ENCODE assay signal across 8 cellular contexts in genomic region chr5:180806351-180807011, GRCh38. TPM values are rescaled to one million over a fixed set of nuclear protein-coding genes. Genes with fewer than 3 reads are reported as not detected.
DNase-seq lines count a peak whose midpoint lies in the region; ATAC-seq, FAIRE-seq and TF ChIP-seq lines count a peak whose summit lies in the region.

No MANE protein-coding gene starts in this region.

- TF ChIP-seq POLR2A in H1 (IDR thresholded peaks at IDR 0.05; ENCODE audit: control extremely low read depth in 1 of 2, low read depth in 2 of 2, low read length in 2 of 2) = no peak

- no peak overlapping the region for H2AFZ ChIP-seq in H1 (ENCODE audit: low read length)

- H3K14ac ChIP-seq in H1 (ENCODE audit: insufficient read length) = no peak overlapping the region

- H3K9me3 ChIP-seq in RWPE2 (ENCODE audit: severe bottlenecking) = no peaks in the 10 kb centered on the region
- H3K9me3 ChIP-seq in H1 (ENCODE audit: insufficient read depth in 2 of 2, low read depth in 1 of 2, low read length in 1 of 2) = no peaks in the 10 kb centered on the region

- H3K56ac ChIP-seq in H1 (replicated peaks; ENCODE audit: insufficient read length, low read depth, low read length) = no peak overlapping the region

- intact Hi-C loops in posterior vena cava (cut with DNase I) = no loop called here

- H3K27ac ChIP-seq in RWPE2 (ENCODE audit: poor library complexity, severe bottlenecking) = peak overlapping the region; percentile 82
- H3K27ac ChIP-seq in H1 (ENCODE audit: low read depth, low read length) = no peak overlapping the region

- no peak overlapping the region for H2BK12ac ChIP-seq in H1 (ENCODE audit: low read depth, low read length)

- no peak overlapping the region for H3K4me3 ChIP-seq in RWPE2 (ENCODE audit: severe bottlenecking)
- no peak overlapping the region for H3K4me3 ChIP-seq in H1 (ENCODE audit: extremely low read depth in 1 of 4, insufficient read depth in 2 of 4, low read depth in 3 of 4, low read length in 4 of 4)

- no peak for FAIRE-seq in H1 (lab: Jason Lieb, UNC)

- peaks cover 4% of the 10 kb centered on the region in 2 experiments for H4K20me1 ChIP-seq in H1 (replicated peaks in 1 of 2; ENCODE audit: control insufficient read depth in 1 of 2, insufficient read depth in 2 of 2, low read length in 2 of 2)

- no peak for ATAC-seq in RWPE2 (ENCODE audit: low read depth)
- no peak for ATAC-seq in GM21825 (IDR thresholded peaks at IDR 0.05; ENCODE audit: unreplicated experiment)
- no peak for ATAC-seq in GM18520 (IDR thresholded peaks at IDR 0.05; ENCODE audit: unreplicated experiment)

- no peak overlapping the region for H2BK120ac ChIP-seq in H1 (replicated peaks; ENCODE audit: low read depth, low read length)

- no peak overlapping the region; the same call in 1 of the 2 replicates for H2BK5ac ChIP-seq in H1 (ENCODE audit: low read depth, low read length)

- no peak overlapping the region for H2BK15ac ChIP-seq in H1 (ENCODE audit: low read length)

- peak; percentile 58 for DNase-seq in G401 (ENCODE audit: low spot score)
- DNase-seq in RWPE2 (ENCODE audit: low spot score) = peak; percentile 38
- no peak for DNase-seq in H1 (ENCODE audit: low read depth in 1 of 2, low spot score in 2 of 2)
- peak; percentile 75 for DNase-seq in posterior vena cava (ENCODE audit: low spot score)
- DNase-seq in GM10248 (ENCODE audit: extremely low spot score) = no peak
- no peak for DNase-seq in NCI-H1048 (lab: John Stamatoyannopoulos, UW)

- peaks cover 9% of the 10 kb centered on the region for H3K36me3 ChIP-seq in RWPE2 (ENCODE audit: low read depth)
- H3K36me3 ChIP-seq in H1 (ENCODE audit: control insufficient read depth in 2 of 4, insufficient read depth in 4 of 4, low read length in 3 of 4) = no peaks in the 10 kb centered on the region

- H3K79me2 ChIP-seq in H1 (ENCODE audit: control insufficient read depth in 1 of 2, insufficient read depth in 2 of 2, low read length in 2 of 2) = peaks cover 14 to 42% of the 10 kb centered on the region in 2 experiments

- in situ Hi-C loops in G401 (cut with HindIII; ENCODE audit: low sequenced_read_pairs) = no loop called here

- H3K27me3 ChIP-seq in RWPE2 (ENCODE audit: insufficient read depth, poor library complexity, severe bottlenecking) = no peaks in the 10 kb centered on the region
- H3K27me3 ChIP-seq in H1 (replicated peaks in 1 of 4; ENCODE audit: control insufficient read depth in 3 of 4, extremely low read depth in 1 of 4, insufficient read depth in 3 of 4, low read length in 3 of 4) = no peaks in the 10 kb centered on the region

- POLR2A ChIA-PET in H1 (lab: Charles Lee; ENCODE audit: partially characterized antibody) (no interaction called here), GM10248 (lab: Yijun Ruan, JAX) (no interaction called here)

- peak overlapping the region; percentile 30 to 34; a peak in 2 of 4 replicates for H3K4me2 ChIP-seq in H1 (ENCODE audit: insufficient read depth in 1 of 2, low read depth in 2 of 2, low read length in 2 of 2)

- peaks cover 17% of the 10 kb centered on the region for H3K79me1 ChIP-seq in H1 (ENCODE audit: low read depth, low read length)

- H3K23ac ChIP-seq in H1 (ENCODE audit: insufficient read length) = no peak overlapping the region

- H4K8ac ChIP-seq in H1 (ENCODE audit: extremely low read depth, insufficient read depth, low read length) = no peak overlapping the region

- CTCF ChIA-PET in H1 (lab: Charles Lee; ENCODE audit: partially characterized antibody) (interaction anchor here (0.6 to 1.6 kb wide), 4 partner anchors 17 to 24 kb away, joined by 3 to 5 read pairs (median 3); no protein-coding TSS in a partner anchor), GM10248 (lab: Yijun Ruan, JAX) (interaction anchor here (1.5 to 3.1 kb wide), 7 partner anchors 11 to 62 kb away, joined by 3 to 9 read pairs (median 7); no protein-coding TSS in a partner anchor)

- H3K9ac ChIP-seq in H1 (replicated peaks in 1 of 4; ENCODE audit: extremely low read depth in 1 of 4, low read depth in 3 of 4, low read length in 3 of 4) = peak overlapping the region in 1 of 4 experiments; percentile 11; a peak in 1 of 7 replicates

- TF ChIP-seq EP300 in H1 (IDR thresholded peaks at IDR 0.05; ENCODE audit: borderline replicate concordance in 1 of 2, low read depth in 2 of 2, low read length in 2 of 2) = no peak

- peaks cover 42% of the 10 kb centered on the region for H3K4me1 ChIP-seq in RWPE2 (ENCODE audit: insufficient read depth, poor library complexity, severe bottlenecking)
- H3K4me1 ChIP-seq in H1 (replicated peaks in 1 of 4; ENCODE audit: control insufficient read depth in 3 of 4, insufficient read depth in 4 of 4, low read length in 3 of 4) = peaks cover 9 to 37% (median 17%) of the 10 kb centered on the region in 4 experiments

- TF ChIP-seq CTCF in RWPE2 (IDR thresholded peaks at IDR 0.05; ENCODE audit: poor library complexity, severe bottlenecking) (no peak), H1 (IDR thresholded peaks at IDR 0.05; ENCODE audit: control extremely low read depth in 1 of 3, insufficient read depth in 1 of 3, low read depth in 1 of 3, low read length in 3 of 3) (no peak), GM10248 (IDR thresholded peaks at IDR 0.05; ENCODE audit: control extremely low read depth, extremely low read depth, low read depth, missing control alignments) (no peak)

- no peak for TF ChIP-seq RAD21 in H1 (IDR thresholded peaks at IDR 0.05 in 1 of 2, conservative IDR thresholded peaks at IDR 0.05 in 1 of 2; ENCODE audit: low read depth in 2 of 2, low read length in 2 of 2)

- H3K4ac ChIP-seq in H1 (replicated peaks; ENCODE audit: insufficient read length, low read depth, low read length) = no peak overlapping the region

- WGBS in H1 (ENCODE audit: extremely low coverage in 1 of 2, insufficient coverage in 1 of 2, insufficient read length in 1 of 2, insufficient replicate concordance in 2 of 2, low coverage in 1 of 2, low lambda C conversion rate in 2 of 2, missing lambda C conversion rate in 1 of 2), 2 experiments = 88% methylated on average over 9 of the region's 9 CpGs; no CpG with 5 or more reads in 1 of the 2 experiments

- no peak overlapping the region for H4K5ac ChIP-seq in H1 (ENCODE audit: insufficient read length, low read depth, low read length)

- no peak overlapping the region for H4K91ac ChIP-seq in H1 (replicated peaks; ENCODE audit: insufficient read length, low read length)

- H2BK20ac ChIP-seq in H1 (ENCODE audit: low read length) = no peak overlapping the region

- H3K18ac ChIP-seq in H1 (ENCODE audit: extremely low read depth, low read length) = no peak overlapping the region

- H2AK5ac ChIP-seq in H1 (ENCODE audit: low read depth, low read length) = no peak overlapping the region

- peaks cover 5% of the 10 kb centered on the region; the same call in 1 of the 2 replicates for H3K23me2 ChIP-seq in H1 (ENCODE audit: low read depth, low read length)

TF ChIP-seq in H1, 55 proteins besides CTCF, POLR2A, EP300 and RAD21:
- TF ChIP-seq E2F6 (IDR thresholded peaks at IDR 0.05) (no peak), BCL11A (IDR thresholded peaks at IDR 0.05; ENCODE audit: low read depth in 2 of 2, low read length in 2 of 2) (no peak), POU5F1 (IDR thresholded peaks at IDR 0.05; ENCODE audit: low read depth, low read length) (no peak)

RNA-seq across cellular contexts. Expression of gene MGAT1, which starts 3.9 kb away (rescaled TPM):
- 207 and 258 TPM in 2 replicates for total RNA-seq in G401 (2014; rRNA removed; shearing (Covaris generic))
- 77.0 and 83.8 TPM in 2 replicates for total RNA-seq in H1 (2021; fragmentation: NEBNext Ultra II Directional; extraction: Animal tissue kit (Norgen Biotek cat#: 25700))
- polyA plus RNA-seq in H1 (2011; rRNA removed) = 66.8 and 96.1 TPM in 2 replicates
- 68.3 TPM for polyA plus RNA-seq in H1 (2011; cell fraction: cytosol; rRNA removed)
- polyA plus RNA-seq in H1 (2011; cell fraction: nucleus; rRNA removed) = 76.0 TPM
- polyA plus RNA-seq in H1 (2012, experiment 1 of 2) = 63.6 to 73.4 TPM (median 72.7 TPM) in 4 replicates
- 82.2 TPM for polyA plus RNA-seq in H1 (2012, experiment 2 of 2)
- polyA plus RNA-seq in H1 (2013, experiment 1 of 2) = 63.4 TPM
- 63.9 TPM for polyA plus RNA-seq in H1 (2013, experiment 2 of 2)
- polyA minus RNA-seq in H1 (2011; rRNA and poly(A)+ RNA removed) = 41.2 and 48.6 TPM in 2 replicates
- 56.2 TPM for polyA minus RNA-seq in H1 (2011; cell fraction: cytosol; rRNA and poly(A)+ RNA removed)
- polyA minus RNA-seq in H1 (2011; cell fraction: nucleus; rRNA and poly(A)+ RNA removed) = 38.8 TPM
- total RNA-seq in posterior vena cava = 100 to 1,000 TPM; 150 to 160 TPM

RNA-seq across cellular contexts. Expression of gene ZFP62, which starts 54.6 kb away (rescaled TPM):
- 33.0 and 37.9 TPM in 2 replicates for total RNA-seq in G401 (2014; rRNA removed; shearing (Covaris generic))
- 34.8 and 38.5 TPM in 2 replicates for total RNA-seq in H1 (2021; fragmentation: NEBNext Ultra II Directional; extraction: Animal tissue kit (Norgen Biotek cat#: 25700))
- 5.4 and 9.3 TPM in 2 replicates for polyA plus RNA-seq in H1 (2011; rRNA removed)
- 16.6 TPM for polyA plus RNA-seq in H1 (2011; cell fraction: cytosol; rRNA removed)
- polyA plus RNA-seq in H1 (2011; cell fraction: nucleus; rRNA removed) = 11.9 TPM
- 22.4 to 34.9 TPM (median 24.3 TPM) in 4 replicates for polyA plus RNA-seq in H1 (2012, experiment 1 of 2)
- polyA plus RNA-seq in H1 (2012, experiment 2 of 2) = 1.7 TPM
- 28.3 TPM for polyA plus RNA-seq in H1 (2013, experiment 1 of 2)
- polyA plus RNA-seq in H1 (2013, experiment 2 of 2) = 30.5 TPM
- polyA minus RNA-seq in H1 (2011; rRNA and poly(A)+ RNA removed) = 18.4 and 23.3 TPM in 2 replicates
- polyA minus RNA-seq in H1 (2011; cell fraction: cytosol; rRNA and poly(A)+ RNA removed) = 19.0 TPM
- 34.6 TPM for polyA minus RNA-seq in H1 (2011; cell fraction: nucleus; rRNA and poly(A)+ RNA removed)
- 10 to 100 TPM; 21.2 to 22.2 TPM for total RNA-seq in posterior vena cava

Comparison
In these comparisons a context has a peak if more than half of its experiments do, and no peak if none do; other contexts are left out.
1. DNase-seq: peak in G401 (single experiment), RWPE2 (single experiment) and posterior vena cava (single experiment); none in H1 (0 of 2), GM10248 (single experiment) and NCI-H1048 (single experiment).